Comparison of ENCODE assay signal across 8 cellular contexts in genomic region chr6:150403458-150404245, GRCh38. TPM values are rescaled to one million over a fixed set of nuclear protein-coding genes. Genes with fewer than 3 reads are reported as not detected.
DNase-seq lines count a peak whose midpoint lies in the region; ATAC-seq and TF ChIP-seq lines count a peak whose summit lies in the region.

No MANE protein-coding gene starts in this region.

- intact Hi-C loops in mucosa of descending colon (cut with DNase I, micrococcal nuclease) = no loop called here

- no peaks in the 10 kb centered on the region for H3K36me3 ChIP-seq in mucosa of descending colon (ENCODE audit: low read depth)

- ATAC-seq in mucosa of descending colon = peak; percentile 46
- no peak for ATAC-seq in GM18861 (IDR thresholded peaks at IDR 0.05; ENCODE audit: unreplicated experiment)
- ATAC-seq in HG02623 (IDR thresholded peaks at IDR 0.05; ENCODE audit: unreplicated experiment) = no peak

- DNase-seq in AG20443 (ENCODE audit: low spot score) (peak; percentile 75), NCI-H2171 treated with DMSO at 0.1 percent for 48 hours (lab: John Stamatoyannopoulos, UW) (peak; percentile 16), dermis microvascular lymphatic vessel endothelial cell (ENCODE audit: low read depth in 2 of 2) (peak; percentile 95 to 98), mucosa of descending colon (peak in 1 of 3 donors; percentile 16), NCI-H526 treated with DMSO at 0.1 percent for 48 hours (lab: John Stamatoyannopoulos, UW) (no peak), NCI-H774 (lab: John Stamatoyannopoulos, UW) (no peak)

- TF ChIP-seq CTCF in mucosa of descending colon (IDR thresholded peaks at IDR 0.05) = no peak

- no peaks in the 10 kb centered on the region for H3K9me3 ChIP-seq in mucosa of descending colon

- H3K4me3 ChIP-seq in mucosa of descending colon = no peak overlapping the region

- H3K4me1 ChIP-seq in mucosa of descending colon (ENCODE audit: low read depth) = no peaks in the 10 kb centered on the region

RNA-seq across cellular contexts. Expression of gene IYD, which starts 34.8 kb away (rescaled TPM):
- not detected in 2 replicates for total RNA-seq in dermis microvascular lymphatic vessel endothelial cell
- total RNA-seq in mucosa of descending colon = 10 to 100 TPM in 2 of 3 donors, 1 to 10 TPM in 1; 7.5 to 25.3 (median 15.3) TPM

Comparison
In these comparisons a context has a peak if more than half of its experiments do, and no peak if none do; other contexts are left out.
1. DNase-seq: peak in AG20443 (single experiment), NCI-H2171 treated with DMSO at 0.1 percent for 48 hours (single experiment) and dermis microvascular lymphatic vessel endothelial cell (2 of 2); none in NCI-H526 treated with DMSO at 0.1 percent for 48 hours (single experiment) and NCI-H774 (single experiment).